ENCODE assay signal across 13 cellular contexts in the genomic region with DNA sequence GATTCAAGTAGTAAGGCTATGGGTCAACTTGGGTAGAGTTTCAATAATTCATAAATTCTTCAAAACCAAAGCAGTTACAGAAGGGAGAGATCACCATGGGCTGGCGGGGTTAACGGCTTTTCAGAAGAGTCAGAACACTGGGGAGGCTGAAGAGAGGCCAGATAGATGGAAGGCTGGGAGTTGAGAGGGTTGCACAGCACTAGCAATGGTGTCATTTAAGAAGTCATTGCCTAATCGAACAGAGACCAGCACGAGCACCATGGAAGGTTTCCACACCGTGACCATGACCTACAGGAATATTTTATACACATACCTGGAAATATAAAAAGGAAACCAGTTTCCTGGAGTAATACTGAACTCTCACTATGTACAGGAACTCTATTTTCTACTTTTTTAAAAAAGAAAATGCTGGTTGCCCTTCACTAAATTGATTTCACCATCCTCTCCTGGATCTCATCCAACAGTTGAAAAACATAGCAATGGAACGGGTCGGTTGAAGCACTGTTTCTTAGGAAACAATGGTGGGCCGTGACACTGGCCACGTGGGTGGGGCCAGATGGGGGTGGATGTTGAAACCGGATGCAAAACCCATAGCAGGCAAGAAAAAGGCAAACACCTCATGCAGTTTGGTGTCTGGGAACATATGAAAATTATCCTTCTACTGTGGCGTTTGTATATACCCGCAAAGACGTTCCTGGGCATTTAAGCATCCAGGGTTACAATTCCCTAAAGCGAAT. TPM values are rescaled to one million over a fixed set of nuclear protein-coding genes. Genes with fewer than 3 reads are reported as not detected.
DNase-seq lines count a peak whose midpoint lies in the region; ATAC-seq and TF ChIP-seq lines count a peak whose summit lies in the region.
"Had no signal": no experiment of that assay in that cellular context is flagged by ENCODE, and none has a peak within 500 bp of the region (broad histone marks: within the 10 kb centered on the region; RNA-seq: fewer than 3 reads in every experiment).

No MANE protein-coding gene starts in this region.

- H3K27me3 ChIP-seq in right lobe of liver (no peaks in the 10 kb centered on the region), transverse colon (no peaks in the 10 kb centered on the region), esophagus squamous epithelium (no peaks in the 10 kb centered on the region)

- H3K4me3 ChIP-seq in right lobe of liver: no peak overlapping the region
- H3K4me3 ChIP-seq in transverse colon: no peak overlapping the region
- no peak overlapping the region for H3K4me3 ChIP-seq in esophagus squamous epithelium
- H3K4me3 ChIP-seq: GM12878, prostate gland had no signal

- peaks cover 0 to 17% (median 3%) of the 10 kb centered on the region in 4 donors for H3K4me1 ChIP-seq in right lobe of liver
- H3K4me1 ChIP-seq in transverse colon: peaks cover 0 to 9% (median 0%) of the 10 kb centered on the region in 4 donors
- H3K4me1 ChIP-seq in esophagus squamous epithelium: peaks cover 5 to 27% (median 8%) of the 10 kb centered on the region in 3 donors
- H3K4me1 ChIP-seq: prostate gland had no signal

- H3K36me3 ChIP-seq in right lobe of liver (no peaks in the 10 kb centered on the region), transverse colon (no peaks in the 10 kb centered on the region), esophagus squamous epithelium (no peaks in the 10 kb centered on the region)
- H3K36me3 ChIP-seq: prostate gland had no signal

- intact Hi-C loops in right lobe of liver (cut with DNase I) (no loop called here), transverse colon (cut with DNase I; ENCODE audit: low total_unique reads) (no loop called here), esophagus squamous epithelium (cut with DNase I) (no loop called here)

- no peak for TF ChIP-seq CTCF in right lobe of liver (IDR thresholded peaks at IDR 0.05)
- no peak for TF ChIP-seq CTCF in transverse colon (IDR thresholded peaks at IDR 0.05)
- no peak for TF ChIP-seq CTCF in esophagus squamous epithelium (IDR thresholded peaks at IDR 0.05)

- in situ Hi-C loops in transverse colon (cut with MboI; ENCODE audit: low pct_ligation_motif_present in 1 of 4, low pct_unique_long_range_greater_than_20kb in 1 of 4, low sequenced_read_pairs in 3 of 4) (no loop called here), ACHN (cut with HindIII; ENCODE audit: low pct_ligation_motif_present, low pct_unique_long_range_greater_than_20kb, low sequenced_read_pairs) (no loop called here)

- WGBS in right lobe of liver (ENCODE audit: insufficient coverage, low coverage, low lambda C conversion rate, missing lambda C conversion rate): 39% methylated on average over 14 of the region's 14 CpGs
- WGBS in transverse colon (ENCODE audit: low coverage in 1 of 2), 2 donors: 79 to 80% methylated on average over 12 to 14 of the region's 14 CpGs
- WGBS in esophagus squamous epithelium, 2 donors: 65 to 67% methylated on average over 14 of the region's 14 CpGs

- no peaks in the 10 kb centered on the region for H3K9me3 ChIP-seq in right lobe of liver
- no peaks in the 10 kb centered on the region for H3K9me3 ChIP-seq in transverse colon
- no peaks in the 10 kb centered on the region for H3K9me3 ChIP-seq in esophagus squamous epithelium
- H3K9me3 ChIP-seq: prostate gland had no signal

- TF ChIP-seq POLR2A in right lobe of liver (IDR thresholded peaks at IDR 0.05): no peak
- TF ChIP-seq POLR2A in transverse colon (IDR thresholded peaks at IDR 0.05): no peak
- no peak for TF ChIP-seq POLR2A in esophagus squamous epithelium (IDR thresholded peaks at IDR 0.05)

- peak; percentile 83 to 87 for DNase-seq in NOMO-1 (lab: John Stamatoyannopoulos, UW; ENCODE audit: unreplicated experiment in 2 of 2)
- peak; percentile 87 for DNase-seq in dermis blood vessel endothelial cell
- DNase-seq in right lobe of liver: no peak
- peak; percentile 30 for DNase-seq in transverse colon
- DNase-seq in NCI-H1048 (lab: John Stamatoyannopoulos, UW): no peak
- DNase-seq in esophagus squamous epithelium (lab: John Stamatoyannopoulos, UW): no peak
- DNase-seq in ACHN: no peak
- DNase-seq in NCI-H2227 (lab: John Stamatoyannopoulos, UW; ENCODE audit: unreplicated experiment): no peak
- DNase-seq: NCI-H187, OCI-M1, T1000 had no signal

- H3K27ac ChIP-seq in right lobe of liver: peak overlapping the region in 1 of 3 donors; percentile 26
- peak overlapping the region in 1 of 4 donors; percentile 17 for H3K27ac ChIP-seq in transverse colon
- peak overlapping the region in 2 of 4 donors; percentile 24 to 35 for H3K27ac ChIP-seq in esophagus squamous epithelium
- H3K27ac ChIP-seq: prostate gland had no signal

- ATAC-seq in right lobe of liver: peak; percentile 51 to 70 (median 62)
- ATAC-seq: GM12878 had no signal

- no peak for TF ChIP-seq EP300 in transverse colon (IDR thresholded peaks at IDR 0.05; ENCODE audit: low read depth)

RNA-seq across cellular contexts. Expression of a gene that starts 38.0 kb away (rescaled TPM):
- total RNA-seq in dermis blood vessel endothelial cell (7.7 and 11.1 TPM in 2 replicates), right lobe of liver (10 to 100 TPM; 10.7 to 20.4 (median 18.9) TPM), transverse colon (10 to 100 TPM; 16.2 to 24.3 (median 20.7) TPM), esophagus squamous epithelium (1 to 10 TPM; 1.9 to 9.7 (median 4.4) TPM)

Comparison
In these comparisons a context has a peak if more than half of its experiments do, and no peak if none do; other contexts are left out.
1. DNase-seq: peak in NOMO-1 (2 of 2), dermis blood vessel endothelial cell (single experiment) and transverse colon (single experiment); none in right lobe of liver (0 of 3), NCI-H1048 (single experiment), esophagus squamous epithelium (single experiment), ACHN (single experiment) and NCI-H2227 (single experiment).